Comparison of ENCODE assay signal across 12 cellular contexts in the genomic region with DNA sequence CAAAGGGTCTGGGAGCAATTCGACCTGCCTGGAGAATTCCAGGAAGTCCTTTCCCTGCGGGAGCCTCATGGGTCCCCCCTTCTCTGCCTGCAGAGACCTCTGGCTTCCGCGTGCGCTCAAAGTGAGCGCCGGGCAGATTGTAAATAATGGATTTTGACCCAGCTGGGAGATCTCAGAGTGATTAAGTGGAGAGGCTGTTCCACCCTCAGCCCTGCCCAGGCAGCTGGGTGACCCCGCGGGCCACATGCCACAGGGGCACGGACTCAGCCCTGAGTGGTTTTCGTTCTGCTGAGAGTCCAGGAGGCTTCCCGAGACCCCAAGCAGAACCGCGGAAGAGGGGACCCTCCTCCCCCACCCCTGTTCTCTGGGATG. TPM values are rescaled to one million over a fixed set of nuclear protein-coding genes. Genes with fewer than 3 reads are reported as not detected.
DNase-seq lines count a peak whose midpoint lies in the region; ATAC-seq and TF ChIP-seq lines count a peak whose summit lies in the region.
"Had no signal": no experiment of that assay in that cellular context is flagged by ENCODE, and none has a peak within 500 bp of the region (broad histone marks: within the 10 kb centered on the region; RNA-seq: fewer than 3 reads in every experiment).

No MANE protein-coding gene starts in this region.

- peak overlapping the region; percentile 66 for H3K4me3 ChIP-seq in endodermal cell (ENCODE audit: low read length)

- H3K27ac ChIP-seq in endodermal cell (ENCODE audit: low read depth, low read length), result no peak overlapping the region

- H3K27me3 Mint-ChIP-seq in stimulated activated naive CD8-positive, alpha-beta T cell treated with anti-CD3 and anti-CD28 coated beads, Interleukin-15, Interleukin-2, amounts not matched to agents 100 ng/mL and 50 ng/mL, for 24 hours, result peaks cover 49% of the 10 kb centered on the region
- H3K27me3 Mint-ChIP-seq in endodermal cell (ENCODE audit: insufficient read depth), result peaks cover 52% of the 10 kb centered on the region
- H3K27me3 Mint-ChIP-seq in nephron (ENCODE audit: low read depth), result peaks cover 80% of the 10 kb centered on the region

- no peak overlapping the region for H3K27ac Mint-ChIP-seq in stimulated activated naive CD8-positive, alpha-beta T cell treated with anti-CD3 and anti-CD28 coated beads, Interleukin-15, Interleukin-2, amounts not matched to agents 100 ng/mL and 50 ng/mL, for 24 hours
- no peak overlapping the region for H3K27ac Mint-ChIP-seq in endodermal cell
- H3K27ac Mint-ChIP-seq in nephron, result no peak overlapping the region
- H3K27ac Mint-ChIP-seq: CD8-positive, alpha-beta memory T cell had no signal

- DNase-seq in stimulated activated naive CD8-positive, alpha-beta T cell treated with anti-CD3 and anti-CD28 coated beads, Interleukin-15, Interleukin-2, amounts not matched to agents 100 U/mL and 50 U/mL, for 24 hours, result no peak
- DNase-seq in endodermal cell (peak; percentile 70), foreskin melanocyte (no peak), 8988T (no peak), NCI-H446 treated with DMSO at 0.1 percent for 48 hours (lab: John Stamatoyannopoulos, UW) (no peak), SHP77 treated with DMSO at 0.1 percent for 48 hours (lab: John Stamatoyannopoulos, UW) (no peak)
- DNase-seq: cortex of kidney, NCI-H524 treated with DMSO at 0.1 percent for 48 hours had no signal

- H3K36me3 ChIP-seq in endodermal cell (ENCODE audit: control insufficient read depth, insufficient read depth, low read length), result no peaks in the 10 kb centered on the region

- no peak for ATAC-seq in stimulated activated naive CD8-positive, alpha-beta T cell treated with anti-CD3 and anti-CD28 coated beads, Interleukin-15, Interleukin-2, amounts not matched to agents 100 U/mL and 50 U/mL, for 24 hours

- no peaks in the 10 kb centered on the region for H3K9me3 Mint-ChIP-seq in stimulated activated naive CD8-positive, alpha-beta T cell treated with anti-CD3 and anti-CD28 coated beads, Interleukin-15, Interleukin-2, amounts not matched to agents 100 ng/mL and 50 ng/mL, for 24 hours
- H3K9me3 Mint-ChIP-seq in endodermal cell, result no peaks in the 10 kb centered on the region
- H3K9me3 Mint-ChIP-seq in nephron, result no peaks in the 10 kb centered on the region

- peak overlapping the region; percentile 12 for H3K4me3 Mint-ChIP-seq in stimulated activated naive CD8-positive, alpha-beta T cell treated with anti-CD3 and anti-CD28 coated beads, Interleukin-15, Interleukin-2, amounts not matched to agents 100 ng/mL and 50 ng/mL, for 24 hours
- H3K4me3 Mint-ChIP-seq in endodermal cell (peak overlapping the region; percentile 40), nephron (peak overlapping the region; percentile 79 to 86 (median 85))

- no peak overlapping the region for H3K9ac ChIP-seq in endodermal cell (ENCODE audit: extremely low read depth, low read length, poor library complexity, severe bottlenecking)

- H3K9me3 ChIP-seq in endodermal cell (ENCODE audit: control insufficient read depth, low read length), result no peaks in the 10 kb centered on the region

- 13 to 21% methylated on average over 10 to 14 of the region's 14 CpGs for WGBS in endodermal cell (ENCODE audit: insufficient coverage in 1 of 2, insufficient read length in 1 of 2), 2 experiments

- H3K36me3 Mint-ChIP-seq in stimulated activated naive CD8-positive, alpha-beta T cell treated with anti-CD3 and anti-CD28 coated beads, Interleukin-15, Interleukin-2, amounts not matched to agents 100 ng/mL and 50 ng/mL, for 24 hours (ENCODE audit: low read depth), result no peaks in the 10 kb centered on the region
- H3K36me3 Mint-ChIP-seq in endodermal cell (ENCODE audit: low read depth), result no peaks in the 10 kb centered on the region
- no peaks in the 10 kb centered on the region for H3K36me3 Mint-ChIP-seq in nephron (ENCODE audit: low read depth)

- peaks cover 71% of the 10 kb centered on the region for H3K27me3 ChIP-seq in endodermal cell (ENCODE audit: control insufficient read depth, insufficient read depth, low read length, poor library complexity, severe bottlenecking)

- TF ChIP-seq CTCF in endodermal cell (conservative IDR thresholded peaks at IDR 0.05) (no peak), nephron (IDR thresholded peaks at IDR 0.05; ENCODE audit: unreplicated experiment in 3 of 3) (no peak)

- peaks cover 17% of the 10 kb centered on the region for H3K4me1 Mint-ChIP-seq in stimulated activated naive CD8-positive, alpha-beta T cell treated with anti-CD3 and anti-CD28 coated beads, Interleukin-15, Interleukin-2, amounts not matched to agents 100 ng/mL and 50 ng/mL, for 24 hours (ENCODE audit: low read depth)
- H3K4me1 Mint-ChIP-seq in endodermal cell (peaks cover 7% of the 10 kb centered on the region), nephron (peaks cover 38% of the 10 kb centered on the region)

- H3K4me1 ChIP-seq in endodermal cell (ENCODE audit: control insufficient read depth, insufficient read depth, low read length), result no peaks in the 10 kb centered on the region

RNA-seq across cellular contexts. Expression of gene KCNG2, which starts 1.2 kb away (rescaled TPM):
- not detected for total RNA-seq in endodermal cell
- polyA plus RNA-seq in endodermal cell (2013, experiment 1 of 2), result 0.32 TPM
- not detected for polyA plus RNA-seq in endodermal cell (2013, experiment 2 of 2)
- total RNA-seq: CD8-positive, alpha-beta memory T cell; T-helper 1 cell treated with Interleukin-12 subunit alpha and Interleukin-12 subunit beta and Interleukin-4 antibody, amounts not matched to agents 30 ng/mL and 1 ng/mL, for 36 hours had no signal
- polyA plus RNA-seq: CD8-positive, alpha-beta memory T cell had no signal

Comparison
In these comparisons a context has a peak if more than half of its experiments do, and no peak if none do; other contexts are left out.
1. H3K4me3 Mint-ChIP-seq: peak in every context shown above with its lines; median percentile 85 in nephron; 40 in endodermal cell; 12 in stimulated activated naive CD8-positive, alpha-beta T cell treated with anti-CD3 and anti-CD28 coated beads, Interleukin-15, Interleukin-2, amounts not matched to agents 100 ng/mL and 50 ng/mL, for 24 hours.